11 cellular contexts compared by ENCODE assay signal in the genomic region with DNA sequence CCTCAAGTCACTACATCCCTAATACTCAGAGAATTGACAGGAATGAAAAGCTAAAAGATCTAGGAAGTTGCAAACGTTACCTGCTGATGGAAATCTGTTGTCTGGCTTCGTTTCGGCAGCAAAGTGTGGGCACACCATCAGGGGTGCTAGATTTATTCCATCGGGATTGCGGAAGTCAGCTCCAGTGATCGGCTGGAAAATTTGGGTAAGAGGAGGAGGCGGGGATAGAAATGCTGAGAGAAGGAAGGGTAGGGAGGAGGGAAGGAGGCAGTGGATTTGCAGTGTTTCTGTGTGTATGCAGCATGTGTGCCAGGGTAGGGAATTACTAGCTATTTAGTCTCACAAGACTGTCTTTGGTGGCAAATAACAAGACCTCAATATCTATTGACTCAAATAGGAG. TPM values are rescaled to one million over a fixed set of nuclear protein-coding genes. Genes with fewer than 3 reads are reported as not detected.
DNase-seq lines count a peak whose midpoint lies in the region; ATAC-seq and TF ChIP-seq lines count a peak whose summit lies in the region.
"Had no signal": no experiment of that assay in that cellular context is flagged by ENCODE, and none has a peak within 500 bp of the region (broad histone marks: within the 10 kb centered on the region; RNA-seq: fewer than 3 reads in every experiment).

TSS of gene CTSK (minus strand) at position 127 of the 400 bp plus-strand sequence. CDS start 1,455 bp downstream, outside the sequence.

- ATAC-seq in activated T-helper 17 cell treated with anti-CD3 and anti-CD28 coated beads, Interleukin-2, amount 50 U/mL, for 72 hours (replicated peaks), result no peak

- peaks cover 26% of the 10 kb centered on the region for H3K4me1 Mint-ChIP-seq in activated naive CD4-positive, alpha-beta T cell treated with anti-CD3 and anti-CD28 coated beads, Interleukin-2, amount 50 U/mL, for 24 hours
- H3K4me1 Mint-ChIP-seq in endothelial cell (ENCODE audit: unreplicated experiment), result peaks cover 59% of the 10 kb centered on the region
- H3K4me1 Mint-ChIP-seq in activated T-helper 17 cell treated with anti-CD3 and anti-CD28 coated beads, Interleukin-2, amount 50 U/mL, for 72 hours, result peaks cover 9% of the 10 kb centered on the region

- H3K9me3 ChIP-seq in muscle layer of duodenum (ENCODE audit: control insufficient read depth in 1 of 2, low read length in 2 of 2), result no peaks in the 10 kb centered on the region

- peaks cover 0 to 3% of the 10 kb centered on the region in 2 donors for H3K4me1 ChIP-seq in muscle layer of duodenum (ENCODE audit: control insufficient read depth in 1 of 2, insufficient read depth in 2 of 2, low read length in 2 of 2)
- H3K4me1 ChIP-seq in urinary bladder (ENCODE audit: insufficient read depth), result peaks cover 2% of the 10 kb centered on the region

- H3K4me3 ChIP-seq in muscle layer of duodenum (ENCODE audit: low read depth in 1 of 2, low read length in 2 of 2), result peak within 1 kb of the TSS; percentile 49 to 55
- peak within 1 kb of the TSS; percentile 49 for H3K4me3 ChIP-seq in urinary bladder (ENCODE audit: low read depth, low read length)

- WGBS in urinary bladder, result 22% methylated on average over 7 of the region's 7 CpGs

- no peaks in the 10 kb centered on the region for H3K27me3 ChIP-seq in muscle layer of duodenum (ENCODE audit: low read depth, low read length)

- H3K36me3 ChIP-seq in muscle layer of duodenum (ENCODE audit: control insufficient read depth in 1 of 2, insufficient read depth in 2 of 2, low read length in 2 of 2) (peaks cover 29 to 31% of the 10 kb centered on the region in 2 donors), urinary bladder (ENCODE audit: insufficient read depth) (peaks cover 6% of the 10 kb centered on the region)

- H3K36me3 Mint-ChIP-seq in activated naive CD4-positive, alpha-beta T cell treated with anti-CD3 and anti-CD28 coated beads, Interleukin-2, amount 50 U/mL, for 24 hours, result peaks cover 1% of the 10 kb centered on the region
- H3K36me3 Mint-ChIP-seq in endothelial cell (ENCODE audit: low read depth, unreplicated experiment), result peaks cover 8% of the 10 kb centered on the region
- peaks cover 5% of the 10 kb centered on the region for H3K36me3 Mint-ChIP-seq in activated T-helper 17 cell treated with anti-CD3 and anti-CD28 coated beads, Interleukin-2, amount 50 U/mL, for 72 hours (ENCODE audit: low read depth)

- H3K27ac ChIP-seq in muscle layer of duodenum (ENCODE audit: low read length), result peak within 1 kb of the TSS; percentile 47
- H3K27ac ChIP-seq in urinary bladder (ENCODE audit: low read depth), result peak within 1 kb of the TSS; percentile 41
- H3K27ac ChIP-seq: C4-2B had no signal

- H3K27me3 Mint-ChIP-seq in activated naive CD4-positive, alpha-beta T cell treated with anti-CD3 and anti-CD28 coated beads, Interleukin-2, amount 50 U/mL, for 24 hours, result no peaks in the 10 kb centered on the region
- H3K27me3 Mint-ChIP-seq in endothelial cell (ENCODE audit: unreplicated experiment), result peaks cover 5% of the 10 kb centered on the region
- H3K27me3 Mint-ChIP-seq in activated T-helper 17 cell treated with anti-CD3 and anti-CD28 coated beads, Interleukin-2, amount 50 U/mL, for 72 hours, result no peaks in the 10 kb centered on the region

- no peak for DNase-seq in activated naive CD4-positive, alpha-beta T cell treated with anti-CD3 and anti-CD28 coated beads, Interleukin-2, amount 50 U/mL, for 16 hours
- DNase-seq in endothelial cell (ENCODE audit: low spot score) (no peak), NCI-H1436 (lab: John Stamatoyannopoulos, UW) (no peak), NCI-H2227 treated with DMSO at 0.1 percent for 48 hours (lab: John Stamatoyannopoulos, UW) (no peak)
- DNase-seq: activated CD8-positive, alpha-beta memory T cell treated with anti-CD3 and anti-CD28 coated beads for 24 hours; stimulated activated CD4-positive, alpha-beta T cell treated with anti-CD3 and anti-CD28 coated beads, Interleukin-15, amount 100 ng/mL, for 24 hours had no signal

- no peak within 1 kb of the TSS for H3K27ac Mint-ChIP-seq in activated naive CD4-positive, alpha-beta T cell treated with anti-CD3 and anti-CD28 coated beads, Interleukin-2, amount 50 U/mL, for 24 hours
- peak within 1 kb of the TSS; percentile 100 for H3K27ac Mint-ChIP-seq in endothelial cell (ENCODE audit: unreplicated experiment)
- H3K27ac Mint-ChIP-seq in activated T-helper 17 cell treated with anti-CD3 and anti-CD28 coated beads, Interleukin-2, amount 50 U/mL, for 72 hours, result no peak within 1 kb of the TSS

- peak within 1 kb of the TSS; percentile 63 for H3K4me3 Mint-ChIP-seq in activated naive CD4-positive, alpha-beta T cell treated with anti-CD3 and anti-CD28 coated beads, Interleukin-2, amount 50 U/mL, for 24 hours
- peak within 1 kb of the TSS; percentile 93 for H3K4me3 Mint-ChIP-seq in endothelial cell (ENCODE audit: unreplicated experiment)
- H3K4me3 Mint-ChIP-seq in activated T-helper 17 cell treated with anti-CD3 and anti-CD28 coated beads, Interleukin-2, amount 50 U/mL, for 72 hours, result no peak within 1 kb of the TSS

- no peak for TF ChIP-seq CTCF in endothelial cell (IDR thresholded peaks at IDR 0.05; ENCODE audit: unreplicated experiment)

- H3K9me3 Mint-ChIP-seq in activated naive CD4-positive, alpha-beta T cell treated with anti-CD3 and anti-CD28 coated beads, Interleukin-2, amount 50 U/mL, for 24 hours, result no peaks in the 10 kb centered on the region
- H3K9me3 Mint-ChIP-seq in endothelial cell (ENCODE audit: unreplicated experiment), result no peaks in the 10 kb centered on the region
- no peaks in the 10 kb centered on the region for H3K9me3 Mint-ChIP-seq in activated T-helper 17 cell treated with anti-CD3 and anti-CD28 coated beads, Interleukin-2, amount 50 U/mL, for 72 hours

RNA-seq across cellular contexts. Expression of gene CTSK, which starts in this region (rescaled TPM):
- total RNA-seq in endothelial cell (ENCODE audit: unreplicated experiment) (110 TPM), urinary bladder (161 TPM)
- polyA plus RNA-seq in urinary bladder, result 97.9 TPM
- 1 to 10 TPM; 6.1 to 9.8 TPM for total RNA-seq in activated T-helper 17 cell treated with anti-CD3 and anti-CD28 coated beads, Interleukin-2, amount 50 U/mL, for 72 hours

Comparison
In these comparisons a context has a peak if more than half of its experiments do, and no peak if none do; other contexts are left out.
1. RNA of gene CTSK (total RNA-seq): 161 TPM in urinary bladder (single experiment) and 110 TPM in endothelial cell (single experiment); 6.1 to 9.8 TPM in activated T-helper 17 cell treated with anti-CD3 and anti-CD28 coated beads, Interleukin-2, amount 50 U/mL, for 72 hours; every median in the first group is over 10 times any median in the second.